In the genomic region with DNA sequence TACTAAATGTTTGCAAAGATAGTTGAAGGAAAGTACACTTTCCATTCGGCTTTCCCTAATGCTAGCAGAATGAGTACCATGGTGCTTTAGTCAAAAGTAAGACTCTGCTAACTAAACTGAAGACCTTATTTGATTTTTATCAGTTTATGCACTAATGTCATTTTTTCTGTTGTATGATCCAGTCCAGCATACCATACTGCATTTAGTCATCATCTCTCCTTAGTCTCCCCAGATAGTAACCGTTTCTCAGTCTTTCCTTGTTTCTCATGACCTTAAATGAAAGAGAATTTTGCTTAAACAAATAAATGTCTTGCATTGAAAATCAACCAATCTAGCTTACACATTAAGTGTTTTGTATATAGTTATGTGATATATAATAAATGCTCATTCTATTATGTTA, we compare ENCODE assay signal across 19 cellular contexts.
DNase-seq lines count a peak whose midpoint lies in the region; ATAC-seq, FAIRE-seq and TF ChIP-seq lines count a peak whose summit lies in the region.
"Had no signal": no experiment of that assay in that cellular context is flagged by ENCODE, and none has a peak within 500 bp of the region (broad histone marks: within the 10 kb centered on the region; RNA-seq: fewer than 3 reads in every experiment).

No MANE protein-coding gene starts in this region.

- no peak overlapping the region for H3K4me2 ChIP-seq in GM23248 (ENCODE audit: unreplicated experiment)
- H3K4me2 ChIP-seq: BLaER1 treated with 17β-estradiol and CSF1 and Interleukin-3, amounts not matched to agents 10 nM and 100 nM had no signal

- H3K9me2 ChIP-seq in GM23248 (ENCODE audit: insufficient read depth): no peaks in the 10 kb centered on the region; the same call in 1 of the 2 replicates

- peak; percentile 70 for FAIRE-seq in pancreas (lab: Jason Lieb, UNC)
- FAIRE-seq: GM12891, HTR-8/SVneo had no signal

- ATAC-seq in SK-N-SH treated with all-trans-retinoic acid at 6 μM for 48 hours (peak; percentile 70), pancreas (no peak), HG03045 (IDR thresholded peaks at IDR 0.05; ENCODE audit: unreplicated experiment) (no peak)
- ATAC-seq: HCT116 had no signal

- in situ Hi-C loops in GM23248 (cut with MboI): no loop called here

- H3K4me1 ChIP-seq in GM23248 (ENCODE audit: insufficient read depth): peaks cover 23% of the 10 kb centered on the region
- no peaks in the 10 kb centered on the region for H3K4me1 ChIP-seq in pancreas

- no peaks in the 10 kb centered on the region for H3K36me3 ChIP-seq in GM23248 (ENCODE audit: low read depth)
- no peaks in the 10 kb centered on the region for H3K36me3 ChIP-seq in pancreas
- H3K36me3 ChIP-seq: BLaER1 treated with 17β-estradiol and CSF1 and Interleukin-3, amounts not matched to agents 10 nM and 100 nM had no signal

- H3K4me3 ChIP-seq in GM23248: no peak overlapping the region
- no peak overlapping the region for H3K4me3 ChIP-seq in pancreas
- H3K4me3 ChIP-seq: BLaER1 treated with 17β-estradiol and CSF1 and Interleukin-3, amounts not matched to agents 10 nM and 100 nM had no signal

- H3K27ac ChIP-seq in GM23248: no peak overlapping the region
- no peak overlapping the region for H3K27ac ChIP-seq in pancreas
- H3K27ac ChIP-seq: BLaER1 treated with 17β-estradiol and CSF1 and Interleukin-3, amounts not matched to agents 10 nM and 100 nM had no signal

- peak; percentile 53 for DNase-seq in GM23248
- DNase-seq in fibroblast of peridontal ligament (ENCODE audit: extremely low read depth): peak; percentile 15
- no peak for DNase-seq in pancreas
- no peak for DNase-seq in NCI-H1694 (lab: John Stamatoyannopoulos, UW)
- DNase-seq in SIG-M5 (lab: John Stamatoyannopoulos, UW): no peak
- DNase-seq: CD8-positive, alpha-beta memory T cell; COR-L47; DMS 273 treated with DMSO at 0.1 percent for 48 hours; DMS53; DND-41; GOT3; H7; HFFc6 had no signal

- no peak overlapping the region for H2AFZ ChIP-seq in GM23248

- no peaks in the 10 kb centered on the region for H3K79me2 ChIP-seq in GM23248 (ENCODE audit: insufficient read depth)

- 50 to 54% methylated on average over 2 of the region's 2 CpGs for WGBS in GM23248 (ENCODE audit: low coverage in 1 of 2, low lambda C conversion rate in 2 of 2, missing lambda C conversion rate in 2 of 2), 2 experiments
- 58 to 62% methylated on average over 2 of the region's 2 CpGs for WGBS in pancreas, 2 donors

- H3K9me3 ChIP-seq in GM23248 (ENCODE audit: low read depth) (no peaks in the 10 kb centered on the region), pancreas (no peaks in the 10 kb centered on the region)

- no peaks in the 10 kb centered on the region for H4K20me1 ChIP-seq in GM23248 (ENCODE audit: insufficient read depth)
- H4K20me1 ChIP-seq: BLaER1 treated with 17β-estradiol and CSF1 and Interleukin-3, amounts not matched to agents 10 nM and 100 nM had no signal

- no peaks in the 10 kb centered on the region for H3K27me3 ChIP-seq in GM23248 (replicated peaks; ENCODE audit: insufficient read depth)
- H3K27me3 ChIP-seq in pancreas: no peaks in the 10 kb centered on the region
- H3K27me3 ChIP-seq: BLaER1 treated with 17β-estradiol and CSF1 and Interleukin-3, amounts not matched to agents 10 nM and 100 nM had no signal

- TF ChIP-seq CTCF in pancreas (IDR thresholded peaks at IDR 0.05): no peak

- peaks cover 10% of the 10 kb centered on the region; the same call in 1 of the 2 replicates for H3F3A ChIP-seq in GM23248 (ENCODE audit: insufficient read depth)

- H3K9ac ChIP-seq in GM23248: no peak overlapping the region
- H3K9ac ChIP-seq: BLaER1 treated with 17β-estradiol and CSF1 and Interleukin-3, amounts not matched to agents 10 nM and 100 nM had no signal

- intact Hi-C loops in pancreas (cut with DNase I): no loop called here

TF ChIP-seq in SK-N-SH treated with all-trans-retinoic acid at 6 μM for 48 hours, 23 proteins besides CTCF, POLR2A, EP300 and RAD21:
- peak; percentile 44; the same call in 1 of the 2 replicates for TF ChIP-seq ISL1 (CRISPR knock-in tag; IDR thresholded peaks at IDR 0.05)
- TF ChIP-seq, protein P1, sequence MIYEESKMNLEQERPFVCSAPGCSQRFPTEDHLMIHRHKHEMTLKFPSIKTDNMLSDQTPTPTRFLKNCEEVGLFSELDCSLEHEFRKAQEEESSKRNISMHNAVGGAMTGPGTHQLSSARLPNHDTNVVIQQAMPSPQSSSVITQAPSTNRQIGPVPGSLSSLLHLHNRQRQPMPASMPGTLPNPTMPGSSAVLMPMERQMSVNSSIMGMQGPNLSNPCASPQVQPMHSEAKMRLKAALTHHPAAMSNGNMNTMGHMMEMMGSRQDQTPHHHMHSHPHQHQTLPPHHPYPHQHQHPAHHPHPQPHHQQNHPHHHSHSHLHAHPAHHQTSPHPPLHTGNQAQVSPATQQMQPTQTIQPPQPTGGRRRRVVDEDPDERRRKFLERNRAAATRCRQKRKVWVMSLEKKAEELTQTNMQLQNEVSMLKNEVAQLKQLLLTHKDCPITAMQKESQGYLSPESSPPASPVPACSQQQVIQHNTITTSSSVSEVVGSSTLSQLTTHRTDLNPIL (CRISPR knock-in tag; IDR thresholded peaks at IDR 0.05; ENCODE audit: low read depth): no peak

Comparison
In these comparisons a context has a peak if more than half of its experiments do, and no peak if none do; other contexts are left out.
1. DNase-seq: peak in GM23248 (single experiment) and fibroblast of peridontal ligament (single experiment); none in pancreas (0 of 6), NCI-H1694 (single experiment) and SIG-M5 (single experiment).